11 cellular contexts compared by ENCODE assay signal in genomic region chr5:119322312-119322947, GRCh38. TPM values are rescaled to one million over a fixed set of nuclear protein-coding genes. Genes with fewer than 3 reads are reported as not detected.
A peak's percentile ranks its signal among the peaks of the same experiment; 100 is the strongest.
DNase-seq lines count a peak whose midpoint lies in the region; ATAC-seq and TF ChIP-seq lines count a peak whose summit lies in the region.
"Had no signal": no experiment of that assay in that cellular context is flagged by ENCODE, and none has a peak within 500 bp of the region (broad histone marks: within the 10 kb centered on the region; RNA-seq: fewer than 3 reads in every experiment).

No MANE protein-coding gene starts in this region.

- H3K56ac ChIP-seq in IMR-90 (ENCODE audit: extremely low read depth, insufficient read depth, low read length), result no peak overlapping the region

- H2AK9ac ChIP-seq in IMR-90 (replicated peaks; ENCODE audit: low read depth, low read length, poor library complexity), result no peak overlapping the region

- no peak overlapping the region for H3K9ac ChIP-seq in IMR-90 (ENCODE audit: low read depth, low read length)

- no peaks in the 10 kb centered on the region for H3K9me3 Mint-ChIP-seq in CD4-positive, CD25-positive, alpha-beta regulatory T cell
- H3K9me3 Mint-ChIP-seq in natural killer cell, result no peaks in the 10 kb centered on the region

- H4K5ac ChIP-seq in IMR-90 (ENCODE audit: low read depth, low read length), result peak overlapping the region; percentile 95

- dilution Hi-C loops in IMR-90 (cut with HindIII; ENCODE audit: low sequenced_read_pairs, unreplicated experiment), result no loop called here

- H3K36me3 Mint-ChIP-seq in CD4-positive, CD25-positive, alpha-beta regulatory T cell, result peaks cover 23% of the 10 kb centered on the region
- H3K36me3 Mint-ChIP-seq in natural killer cell, result no peaks in the 10 kb centered on the region

- CTCF ChIA-PET in IMR-90 (lab: Yijun Ruan, JAX), result no interaction called here

- H3K4me1 Mint-ChIP-seq in CD4-positive, CD25-positive, alpha-beta regulatory T cell, result peaks cover 49 to 95% (median 80%) of the 10 kb centered on the region in 4 donors
- peaks cover 70 to 78% of the 10 kb centered on the region in 2 donors for H3K4me1 Mint-ChIP-seq in natural killer cell

- TF ChIP-seq RAD21 in IMR-90 (IDR thresholded peaks at IDR 0.05; ENCODE audit: low read length), result no peak

- no peaks in the 10 kb centered on the region for H3K9me3 ChIP-seq in CD4-positive, CD25-positive, alpha-beta regulatory T cell (ENCODE audit: control insufficient read depth in 2 of 2, low read length in 2 of 2)
- no peaks in the 10 kb centered on the region for H3K9me3 ChIP-seq in IMR-90 (ENCODE audit: control insufficient read depth, insufficient read depth, low read length)
- no peaks in the 10 kb centered on the region for H3K9me3 ChIP-seq in ascending aorta
- H3K9me3 ChIP-seq: tibial nerve had no signal

- peak overlapping the region; percentile 94 for H3K14ac ChIP-seq in IMR-90 (replicated peaks; ENCODE audit: low read depth, low read length)

- peaks cover 10% of the 10 kb centered on the region for H3K9me1 ChIP-seq in IMR-90 (ENCODE audit: insufficient read depth, low read length)

- peak overlapping the region; percentile 71 to 97 (median 90) for H3K27ac Mint-ChIP-seq in CD4-positive, CD25-positive, alpha-beta regulatory T cell
- H3K27ac Mint-ChIP-seq in natural killer cell, result peak overlapping the region; percentile 68 to 71

- H3K4ac ChIP-seq in IMR-90 (ENCODE audit: low read depth, low read length), result peak overlapping the region; percentile 93

- peak overlapping the region; percentile 88 for H2BK15ac ChIP-seq in IMR-90 (ENCODE audit: low read depth, low read length)

- TF ChIP-seq CTCF in IMR-90 (conservative IDR thresholded peaks at IDR 0.05; ENCODE audit: low read depth, low read length) (no peak), ascending aorta (IDR thresholded peaks at IDR 0.05) (no peak), natural killer cell (IDR thresholded peaks at IDR 0.05) (no peak)

- no peak for DNase-seq in CD4-positive, CD25-positive, alpha-beta regulatory T cell
- DNase-seq in IMR-90 (no peak), ascending aorta (ENCODE audit: low spot score in 2 of 2) (no peak), natural killer cell (no peak), substantia nigra (lab: John Stamatoyannopoulos, UW) (no peak), SIG-M5 treated with dmso at 0.1 percent for 504 hours (lab: John Stamatoyannopoulos, UW; ENCODE audit: unreplicated experiment) (no peak)
- DNase-seq: NCI-H1092 had no signal

- no peak for ATAC-seq in CD4-positive, CD25-positive, alpha-beta regulatory T cell (ENCODE audit: low read depth in 2 of 2)
- ATAC-seq in IMR-90 (ENCODE audit: low read depth) (no peak), natural killer cell (no peak), HG03175 (IDR thresholded peaks at IDR 0.05; ENCODE audit: unreplicated experiment) (no peak), HG03354 (IDR thresholded peaks at IDR 0.05; ENCODE audit: poor library complexity, severe bottlenecking, unreplicated experiment) (no peak)

- no TSS peak for BruUV-seq in IMR-90 (replicated peaks; lab: Mats Ljungman, UMichigan)

- H3K4me3 ChIP-seq in CD4-positive, CD25-positive, alpha-beta regulatory T cell (ENCODE audit: low read depth, low read length), result peak overlapping the region; percentile 23
- no peak overlapping the region for H3K4me3 ChIP-seq in IMR-90 (ENCODE audit: insufficient read depth, low read depth, low read length)
- no peak overlapping the region for H3K4me3 ChIP-seq in ascending aorta
- H3K4me3 ChIP-seq: lung, tibial nerve had no signal

- H3K27me3 ChIP-seq in CD4-positive, CD25-positive, alpha-beta regulatory T cell (ENCODE audit: control insufficient read depth, insufficient read depth, low read length), result no peaks in the 10 kb centered on the region
- no peaks in the 10 kb centered on the region for H3K27me3 ChIP-seq in IMR-90 (ENCODE audit: control insufficient read depth, insufficient read depth, low read length)
- no peaks in the 10 kb centered on the region for H3K27me3 ChIP-seq in ascending aorta
- H3K27me3 ChIP-seq: tibial nerve had no signal

- H4K8ac ChIP-seq in IMR-90 (ENCODE audit: low read depth in 2 of 2, low read length in 2 of 2), result peak overlapping the region; percentile 64 to 90; a peak in 3 of 4 replicates

- WGBS in IMR-90 (ENCODE audit: extremely low coverage in 2 of 2, insufficient read length in 1 of 2), 2 experiments, result 100% methylated on average over 1 of the region's 7 CpGs; no CpG with 5 or more reads in 1 of the 2 experiments

- no peaks in the 10 kb centered on the region for H3K36me3 ChIP-seq in CD4-positive, CD25-positive, alpha-beta regulatory T cell (ENCODE audit: control insufficient read depth, insufficient read depth, low read length)
- H3K36me3 ChIP-seq in IMR-90 (ENCODE audit: control insufficient read depth, insufficient read depth, low read length) (no peaks in the 10 kb centered on the region), ascending aorta (no peaks in the 10 kb centered on the region)
- H3K36me3 ChIP-seq: tibial nerve had no signal

- in situ Hi-C loops in IMR-90 (cut with MboI; ENCODE audit: low sequenced_read_pairs), result no loop called here

- H3K27me3 Mint-ChIP-seq in CD4-positive, CD25-positive, alpha-beta regulatory T cell, result no peaks in the 10 kb centered on the region
- H3K27me3 Mint-ChIP-seq in natural killer cell (ENCODE audit: low read depth in 2 of 2), result no peaks in the 10 kb centered on the region

- TF ChIP-seq POLR2A in IMR-90 (IDR thresholded peaks at IDR 0.05; ENCODE audit: low read depth, low read length), result no peak

- peak overlapping the region; percentile 92 for H2BK5ac ChIP-seq in IMR-90 (ENCODE audit: low read depth, low read length, poor library complexity, severe bottlenecking)

- peak overlapping the region; percentile 94 for H2BK20ac ChIP-seq in IMR-90 (ENCODE audit: low read depth, low read length)

- peak overlapping the region; percentile 84 for H4K91ac ChIP-seq in IMR-90 (ENCODE audit: insufficient read depth, low read depth, low read length)

- peak overlapping the region; percentile 57 for H3K27ac ChIP-seq in CD4-positive, CD25-positive, alpha-beta regulatory T cell (ENCODE audit: insufficient read depth, low read length, poor library complexity, severe bottlenecking)
- H3K27ac ChIP-seq in IMR-90 (ENCODE audit: insufficient read depth, low read length), result peak overlapping the region; percentile 58; the same call in 1 of the 2 replicates
- H3K27ac ChIP-seq in ascending aorta, result peak overlapping the region; percentile 80 to 82
- no peak overlapping the region for H3K27ac ChIP-seq in substantia nigra (ENCODE audit: low read depth, low read length, poor library complexity, severe bottlenecking)

- H3K79me1 ChIP-seq in IMR-90 (ENCODE audit: low read depth in 1 of 2, low read length in 2 of 2), result peaks cover 25 to 46% of the 10 kb centered on the region in 2 experiments

- H4K20me1 ChIP-seq in IMR-90 (ENCODE audit: insufficient read depth, low read length), result no peaks in the 10 kb centered on the region

- H2AFZ ChIP-seq in IMR-90 (replicated peaks; ENCODE audit: low read length, poor library complexity), result no peak overlapping the region

- H3K23ac ChIP-seq in IMR-90 (ENCODE audit: low read depth, low read length), result peak overlapping the region; percentile 90; the same call in 1 of the 2 replicates

- H2AK5ac ChIP-seq in IMR-90 (ENCODE audit: low read depth, low read length), result peak overlapping the region; percentile 33; the same call in 1 of the 2 replicates

- H2BK120ac ChIP-seq in IMR-90 (ENCODE audit: low read depth, low read length), result peak overlapping the region; percentile 97

- H3K4me2 ChIP-seq in IMR-90 (ENCODE audit: low read depth, low read length), result no peak overlapping the region

- peak overlapping the region; percentile 57 for H3K18ac ChIP-seq in IMR-90 (ENCODE audit: low read depth, low read length)

- intact Hi-C loops in IMR-90 (cut with micrococcal nuclease), result no loop called here
- intact Hi-C loops in ascending aorta (cut with DNase I), result loop anchor here (5.0 kb wide), 1 partner anchor 35 kb away; no protein-coding TSS in a partner anchor
- intact Hi-C loops in natural killer cell (cut with micrococcal nuclease), result no loop called here

- peaks cover 98% of the 10 kb centered on the region for H3K4me1 ChIP-seq in CD4-positive, CD25-positive, alpha-beta regulatory T cell (ENCODE audit: control insufficient read depth, insufficient read depth, low read length, poor library complexity, severe bottlenecking)
- H3K4me1 ChIP-seq in IMR-90 (ENCODE audit: control insufficient read depth, insufficient read depth, low read length), result peaks cover 28% of the 10 kb centered on the region
- peaks cover 4 to 12% of the 10 kb centered on the region in 2 donors for H3K4me1 ChIP-seq in ascending aorta

- POLR2A ChIA-PET in IMR-90 (lab: Charles Lee; ENCODE audit: unreplicated experiment), result no interaction called here

- H3K4me3 Mint-ChIP-seq in CD4-positive, CD25-positive, alpha-beta regulatory T cell, result peak overlapping the region; percentile 11 to 78 (median 56)
- no peak overlapping the region for H3K4me3 Mint-ChIP-seq in natural killer cell

TF ChIP-seq in IMR-90, 13 proteins besides CTCF, POLR2A, EP300 and RAD21 (continues in another document):
- TF ChIP-seq NFE2L2 (IDR thresholded peaks at IDR 0.05; ENCODE audit: low read depth, low read length) (no peak), USF2 (IDR thresholded peaks at IDR 0.05; ENCODE audit: low read depth, low read length) (no peak), RCOR1 (IDR thresholded peaks at IDR 0.05; ENCODE audit: insufficient replicate concordance, low read length) (no peak), FOS (IDR thresholded peaks at IDR 0.05; ENCODE audit: low read depth, low read length) (no peak), RFX5 (IDR thresholded peaks at IDR 0.05; ENCODE audit: low read depth, low read length) (no peak), MAFK (IDR thresholded peaks at IDR 0.05; ENCODE audit: low read depth, low read length) (no peak), MXI1 (IDR thresholded peaks at IDR 0.05; ENCODE audit: borderline replicate concordance, low read depth, low read length) (no peak)

RNA-seq across cellular contexts. Expression of gene TNFAIP8, which starts 33.4 kb away (rescaled TPM):
- total RNA-seq in CD4-positive, CD25-positive, alpha-beta regulatory T cell, result 120 TPM
- polyA plus RNA-seq in CD4-positive, CD25-positive, alpha-beta regulatory T cell, result 100 to 1,000 TPM; 183 to 244 (median 202) TPM
- 29.9 and 42.5 TPM in 2 replicates for total RNA-seq in IMR-90 (2012; rRNA removed)
- 16.2 and 20.3 TPM in 2 replicates for polyA plus RNA-seq in IMR-90 (2012; rRNA removed)
- polyA plus RNA-seq in IMR-90 (2012; cell fraction: cytosol; rRNA removed), result 2.1 and 6.1 TPM in 2 replicates
- 1.7 and 6.6 TPM in 2 replicates for polyA plus RNA-seq in IMR-90 (2012; cell fraction: nucleus; rRNA removed; ENCODE audit: low replicate concordance)
- 3.5 TPM for total RNA-seq in ascending aorta
- 10 to 100 TPM; 47.6 to 87.5 (median 76.3) TPM for total RNA-seq in natural killer cell
